Comparison of ENCODE assay signal across 21 cellular contexts in genomic region chr1:246417813-246418564, GRCh38.
DNase-seq lines count a peak whose midpoint lies in the region; ATAC-seq and TF ChIP-seq lines count a peak whose summit lies in the region.
"Had no signal": no experiment of that assay in that cellular context is flagged by ENCODE, and none has a peak within 500 bp of the region (broad histone marks: within the 10 kb centered on the region; RNA-seq: fewer than 3 reads in every experiment).

No MANE protein-coding gene starts in this region.

- H3K4me1 Mint-ChIP-seq in H9 = peaks cover 2 to 3% of the 10 kb centered on the region in 2 experiments; a peak in 2 of 4 replicates
- peaks cover 4% of the 10 kb centered on the region for H3K4me1 Mint-ChIP-seq in CD8-positive, alpha-beta T cell (ENCODE audit: low read depth)
- H3K4me1 Mint-ChIP-seq: neural progenitor cell; stimulated activated naive CD8-positive, alpha-beta T cell treated with anti-CD3 and anti-CD28 coated beads, Interleukin-15, amount 100 ng/mL, for 72 hours had no signal

- H2AFZ ChIP-seq in H9 (ENCODE audit: low read length) (no peak overlapping the region), OCI-LY7 (ENCODE audit: low read length) (no peak overlapping the region), mesenchymal stem cell (ENCODE audit: low read depth, low read length) (no peak overlapping the region), neuronal stem cell (ENCODE audit: low read length) (no peak overlapping the region)
- H2AFZ ChIP-seq: neural progenitor cell had no signal

- no peak overlapping the region for H3T11ph ChIP-seq in H9 (ENCODE audit: low read length)

- no peak for ATAC-seq in CD8-positive, alpha-beta T cell
- ATAC-seq: activated CD8-positive, alpha-beta memory T cell treated with anti-CD3 and anti-CD28 coated beads, Interleukin-2, amount 10 ng/mL, durations not matched to agents 7 days and 5 days; HCT116; left ventricle myocardium superior; stimulated activated naive CD8-positive, alpha-beta T cell treated with anti-CD3 and anti-CD28 coated beads, Interleukin-15, amount 100 ng/mL, for 72 hours had no signal

- H3K27ac ChIP-seq in H9 (ENCODE audit: insufficient read length, low read depth, low read length) = no peak overlapping the region
- no peak overlapping the region for H3K27ac ChIP-seq in OCI-LY7 (ENCODE audit: low read depth, low read length, poor library complexity, severe bottlenecking)
- no peak overlapping the region for H3K27ac ChIP-seq in mesenchymal stem cell (ENCODE audit: low read length, poor library complexity, severe bottlenecking)
- no peak overlapping the region for H3K27ac ChIP-seq in neuronal stem cell (replicated peaks; ENCODE audit: low read length)
- no peak overlapping the region for H3K27ac ChIP-seq in CD8-positive, alpha-beta T cell (ENCODE audit: low read depth, low read length)
- H3K27ac ChIP-seq: neural progenitor cell, psoas muscle had no signal

- H2BK12ac ChIP-seq in H9 (ENCODE audit: insufficient read length, low read depth, low read length) = no peak overlapping the region
- H2BK12ac ChIP-seq in mesenchymal stem cell (ENCODE audit: low read length in 2 of 2) = no peak overlapping the region
- H2BK12ac ChIP-seq in neuronal stem cell (ENCODE audit: low read length) = no peak overlapping the region

- H4K8ac ChIP-seq in H9 (replicated peaks; ENCODE audit: insufficient read length, low read depth, low read length) (no peak overlapping the region), mesenchymal stem cell (ENCODE audit: low read length) (no peak overlapping the region), neuronal stem cell (ENCODE audit: low read depth, low read length) (no peak overlapping the region)

- H4K20me1 ChIP-seq in H9 (ENCODE audit: control insufficient read depth, insufficient read depth, insufficient read length) = peaks cover 3% of the 10 kb centered on the region
- H4K20me1 ChIP-seq in OCI-LY7 (ENCODE audit: insufficient read depth, low read length) = no peaks in the 10 kb centered on the region

- H2BK120ac ChIP-seq in H9 (ENCODE audit: low read depth, low read length, poor library complexity, severe bottlenecking) (no peak overlapping the region), mesenchymal stem cell (ENCODE audit: low read depth, low read length) (no peak overlapping the region), neuronal stem cell (ENCODE audit: low read depth, low read length) (no peak overlapping the region)

- H3K27me3 ChIP-seq in H9 (ENCODE audit: insufficient read depth, low read length) (no peaks in the 10 kb centered on the region), mesenchymal stem cell (ENCODE audit: control insufficient read depth in 1 of 2, insufficient read depth in 1 of 2, low read length in 2 of 2) (no peaks in the 10 kb centered on the region), neuronal stem cell (ENCODE audit: control insufficient read depth in 3 of 3, insufficient read depth in 3 of 3, low read depth in 1 of 3, low read length in 3 of 3) (no peaks in the 10 kb centered on the region)
- H3K27me3 ChIP-seq in CD8-positive, alpha-beta T cell (ENCODE audit: insufficient read depth, low read length) = no peaks in the 10 kb centered on the region
- H3K27me3 ChIP-seq: neural progenitor cell had no signal

- no peaks in the 10 kb centered on the region for H3K9me3 ChIP-seq in H9 (ENCODE audit: control insufficient read depth, low read depth, low read length)
- H3K9me3 ChIP-seq in OCI-LY7 (ENCODE audit: low read length) = no peaks in the 10 kb centered on the region
- no peaks in the 10 kb centered on the region for H3K9me3 ChIP-seq in mesenchymal stem cell (ENCODE audit: control insufficient read depth, low read length)
- peaks cover 5 to 8% of the 10 kb centered on the region in 2 donors for H3K9me3 ChIP-seq in neuronal stem cell (replicated peaks in 1 of 2; ENCODE audit: control insufficient read depth in 2 of 2, insufficient read depth in 1 of 2, low read depth in 1 of 2, low read length in 2 of 2)
- no peaks in the 10 kb centered on the region for H3K9me3 ChIP-seq in CD8-positive, alpha-beta T cell (ENCODE audit: low read length)
- H3K9me3 ChIP-seq: psoas muscle had no signal

- peaks cover 15 to 16% of the 10 kb centered on the region in 2 experiments; a peak in 4 of 5 replicates for H3K9me3 Mint-ChIP-seq in H9
- peaks cover 7% of the 10 kb centered on the region for H3K9me3 Mint-ChIP-seq in CD8-positive, alpha-beta T cell
- H3K9me3 Mint-ChIP-seq: immature natural killer cell had no signal

- no peak overlapping the region for H3K4me3 Mint-ChIP-seq in H9
- H3K4me3 Mint-ChIP-seq in CD8-positive, alpha-beta T cell = no peak overlapping the region
- H3K4me3 Mint-ChIP-seq: activated CD4-positive, alpha-beta T cell treated with anti-CD3 and anti-CD28 coated beads, Interleukin-2, amount 10 ng/mL, durations not matched to agents 24 days and 14 days; activated CD8-positive, alpha-beta memory T cell treated with anti-CD3 and anti-CD28 coated beads, Interleukin-2, amount 10 ng/mL, durations not matched to agents 7 days and 5 days; IgD-negative memory B cell; immature natural killer cell; neural progenitor cell; stimulated activated naive CD8-positive, alpha-beta T cell treated with anti-CD3 and anti-CD28 coated beads, Interleukin-15, amount 100 ng/mL, for 72 hours had no signal

- no peak overlapping the region for H3K9ac ChIP-seq in H9 (ENCODE audit: extremely low read depth, insufficient read length, low read length)
- peak overlapping the region; percentile 69 for H3K9ac ChIP-seq in mesenchymal stem cell (ENCODE audit: low read length)
- H3K9ac ChIP-seq in neuronal stem cell (ENCODE audit: low read depth, low read length, poor library complexity) = no peak overlapping the region
- H3K9ac ChIP-seq: neural progenitor cell had no signal

- H3K4me1 ChIP-seq in H9 (ENCODE audit: insufficient read depth, low read length) (no peaks in the 10 kb centered on the region), OCI-LY7 (ENCODE audit: insufficient read depth, low read length, poor library complexity, severe bottlenecking) (no peaks in the 10 kb centered on the region), mesenchymal stem cell (ENCODE audit: control insufficient read depth, insufficient read depth, low read depth, low read length) (peaks cover 3% of the 10 kb centered on the region), neuronal stem cell (ENCODE audit: control insufficient read depth in 2 of 2, insufficient read depth in 1 of 2, low read depth in 1 of 2, low read length in 2 of 2) (no peaks in the 10 kb centered on the region)
- H3K4me1 ChIP-seq in CD8-positive, alpha-beta T cell (ENCODE audit: insufficient read depth, low read length) = no peaks in the 10 kb centered on the region
- H3K4me1 ChIP-seq: neural progenitor cell, psoas muscle had no signal

- H3K9me2 ChIP-seq in OCI-LY7 (ENCODE audit: insufficient read depth, low read length) = no peaks in the 10 kb centered on the region

- intact Hi-C loops in OCI-LY7 (cut with micrococcal nuclease; ENCODE audit: unreplicated experiment) = no loop called here
- intact Hi-C loops in CD8-positive, alpha-beta T cell (cut with DNase I, micrococcal nuclease) = no loop called here

- no peak for TF ChIP-seq CTCF in GM13976 (IDR thresholded peaks at IDR 0.05; ENCODE audit: borderline replicate concordance, control extremely low read depth, extremely low read depth, insufficient read depth, missing control alignments)
- TF ChIP-seq CTCF in H9 (conservative IDR thresholded peaks at IDR 0.05) = peak; percentile 41; the same call in 2 of the 3 replicates
- TF ChIP-seq CTCF in OCI-LY7 (conservative IDR thresholded peaks at IDR 0.05; ENCODE audit: low read length) = 0 out of 2 replicates have a peak, but pooled peaks have one; percentile 17
- no peak for TF ChIP-seq CTCF in CD8-positive, alpha-beta T cell (IDR thresholded peaks at IDR 0.05)

- H3K56ac ChIP-seq in H9 (ENCODE audit: insufficient read length, low read depth, low read length) = no peak overlapping the region

- H2BK15ac ChIP-seq in H9 (ENCODE audit: low read depth, low read length) (no peak overlapping the region), mesenchymal stem cell (ENCODE audit: low read depth, poor library complexity, severe bottlenecking) (no peak overlapping the region), neuronal stem cell (ENCODE audit: low read length) (no peak overlapping the region)

- WGBS in H9 (ENCODE audit: extremely low coverage, insufficient read length, low lambda C conversion rate) = no CpG with 5 or more reads among the region's 6 CpGs
- 94% methylated on average over 5 of the region's 6 CpGs for WGBS in mesenchymal stem cell
- WGBS in neuronal stem cell (ENCODE audit: extremely low coverage in 2 of 2, insufficient read length in 2 of 2, insufficient replicate concordance in 1 of 2), 2 donors = no CpG with 5 or more reads among the region's 6 CpGs

- H4K5ac ChIP-seq in H9 (ENCODE audit: insufficient read length, low read depth, low read length) = no peak overlapping the region

- H3K23ac ChIP-seq in H9 (ENCODE audit: insufficient read length, low read depth, low read length) (no peak overlapping the region), mesenchymal stem cell (ENCODE audit: low read length in 2 of 2) (no peak overlapping the region), neuronal stem cell (ENCODE audit: low read depth, low read length, poor library complexity) (no peak overlapping the region)

- H3K4me2 ChIP-seq in H9 (ENCODE audit: insufficient read depth, insufficient read length, low read length) (no peak overlapping the region), OCI-LY7 (ENCODE audit: low read length) (no peak overlapping the region), mesenchymal stem cell (ENCODE audit: low read length, poor library complexity, severe bottlenecking) (no peak overlapping the region), neuronal stem cell (ENCODE audit: insufficient read depth, low read length, poor library complexity, severe bottlenecking) (no peak overlapping the region)
- H3K4me2 ChIP-seq: neural progenitor cell had no signal

- H3K79me1 ChIP-seq in H9 (ENCODE audit: insufficient read depth, low read depth, low read length, poor library complexity, severe bottlenecking) (no peaks in the 10 kb centered on the region), mesenchymal stem cell (replicated peaks; ENCODE audit: low read length, poor library complexity, severe bottlenecking) (peaks cover 19% of the 10 kb centered on the region), neuronal stem cell (ENCODE audit: low read depth, low read length) (no peaks in the 10 kb centered on the region)

- H3K23me2 ChIP-seq in H9 (ENCODE audit: insufficient read length, low read depth, low read length, poor library complexity, severe bottlenecking) = peaks cover 3% of the 10 kb centered on the region

- CTCF ChIA-PET in OCI-LY7 (lab: Charles Lee; ENCODE audit: unreplicated experiment) = interaction anchor here (0.6 kb wide), 1 partner anchor 920 kb away, joined by 4 read pairs; no protein-coding TSS in a partner anchor
- CTCF ChIA-PET in CD8-positive, alpha-beta T cell (lab: Charles Lee) = no interaction called here

- H3K36me3 ChIP-seq in OCI-LY7 (ENCODE audit: insufficient read depth, low read length) (no peaks in the 10 kb centered on the region), mesenchymal stem cell (ENCODE audit: control insufficient read depth in 1 of 2, insufficient read depth in 2 of 2, low read depth in 1 of 2, low read length in 2 of 2) (peaks cover 0 to 7% of the 10 kb centered on the region in 2 experiments), neuronal stem cell (replicated peaks in 1 of 2; ENCODE audit: control insufficient read depth in 2 of 2, insufficient read depth in 2 of 2, low read length in 2 of 2) (no peaks in the 10 kb centered on the region)
- no peaks in the 10 kb centered on the region for H3K36me3 ChIP-seq in CD8-positive, alpha-beta T cell (ENCODE audit: insufficient read depth, low read length)
- H3K36me3 ChIP-seq: neural progenitor cell had no signal

- H3K14ac ChIP-seq in H9 (ENCODE audit: insufficient read depth, low read length) (no peak overlapping the region), mesenchymal stem cell (ENCODE audit: low read length in 2 of 2) (no peak overlapping the region), neuronal stem cell (ENCODE audit: low read length) (no peak overlapping the region)

- H3K79me2 ChIP-seq in H9 (ENCODE audit: insufficient read depth, low read length) (no peaks in the 10 kb centered on the region), OCI-LY7 (ENCODE audit: insufficient read depth, low read depth, low read length) (no peaks in the 10 kb centered on the region)

- no TSS peak for BruUV-seq in OCI-LY7 (replicated peaks; lab: Mats Ljungman, UMichigan)

- H4K91ac ChIP-seq in H9 (ENCODE audit: insufficient read length, low read depth, low read length) (no peak overlapping the region), mesenchymal stem cell (ENCODE audit: low read length) (no peak overlapping the region), neuronal stem cell (ENCODE audit: low read depth, low read length, poor library complexity) (no peak overlapping the region)

- POLR2A ChIA-PET in OCI-LY7 (lab: Charles Lee) = no interaction called here
- POLR2A ChIA-PET in CD8-positive, alpha-beta T cell (lab: Charles Lee) = no interaction called here

- H2BK5ac ChIP-seq in H9 (ENCODE audit: insufficient read length, low read length) (no peak overlapping the region), mesenchymal stem cell (ENCODE audit: low read depth, low read length, poor library complexity, severe bottlenecking) (no peak overlapping the region), neuronal stem cell (ENCODE audit: low read length) (no peak overlapping the region)

- H3K4me3 ChIP-seq in OCI-LY7 (ENCODE audit: low read depth, low read length, poor library complexity, severe bottlenecking) (no peak overlapping the region), mesenchymal stem cell (ENCODE audit: insufficient read depth in 1 of 2, low read depth in 1 of 2, low read length in 2 of 2) (peak overlapping the region in 1 of 2 experiments; percentile 68), neuronal stem cell (ENCODE audit: low read length in 2 of 2) (no peak overlapping the region)
- H3K4me3 ChIP-seq in CD8-positive, alpha-beta T cell (ENCODE audit: low read depth, low read length) = no peak overlapping the region
- H3K4me3 ChIP-seq: neural progenitor cell, psoas muscle had no signal

- no peaks in the 10 kb centered on the region; the same call in 1 of the 2 replicates for H3K27me3 Mint-ChIP-seq in H9 (ENCODE audit: low read depth)
- no peaks in the 10 kb centered on the region for H3K27me3 Mint-ChIP-seq in CD8-positive, alpha-beta T cell (ENCODE audit: low read depth)
- H3K27me3 Mint-ChIP-seq: activated CD4-positive, alpha-beta T cell treated with anti-CD3 and anti-CD28 coated beads, Interleukin-2, amount 10 ng/mL, durations not matched to agents 24 days and 14 days; activated CD8-positive, alpha-beta memory T cell treated with anti-CD3 and anti-CD28 coated beads, Interleukin-2, amount 10 ng/mL, durations not matched to agents 7 days and 5 days; IgD-negative memory B cell; stimulated activated naive CD8-positive, alpha-beta T cell treated with anti-CD3 and anti-CD28 coated beads, Interleukin-15, amount 100 ng/mL, for 72 hours had no signal

- peaks cover 16 to 27% (median 19%) of the 10 kb centered on the region in 3 experiments for H3K36me3 Mint-ChIP-seq in H9 (ENCODE audit: insufficient read depth in 1 of 3, low read depth in 3 of 3)
- H3K36me3 Mint-ChIP-seq in CD8-positive, alpha-beta T cell = peaks cover 40% of the 10 kb centered on the region

- H3K18ac ChIP-seq in H9 (ENCODE audit: insufficient read length, low read depth, low read length) = no peak overlapping the region
- no peak overlapping the region for H3K18ac ChIP-seq in mesenchymal stem cell (ENCODE audit: low read depth in 1 of 2, low read length in 2 of 2)
- no peak overlapping the region for H3K18ac ChIP-seq in neuronal stem cell (ENCODE audit: low read length)

- no peak overlapping the region for H3K27ac Mint-ChIP-seq in H9
- no peak overlapping the region for H3K27ac Mint-ChIP-seq in CD8-positive, alpha-beta T cell
- H3K27ac Mint-ChIP-seq: activated CD4-positive, alpha-beta T cell treated with anti-CD3 and anti-CD28 coated beads, Interleukin-2, amount 10 ng/mL, durations not matched to agents 24 days and 14 days; activated CD8-positive, alpha-beta memory T cell treated with anti-CD3 and anti-CD28 coated beads, Interleukin-2, amount 10 ng/mL, durations not matched to agents 7 days and 5 days; IgD-negative memory B cell; immature natural killer cell; neural progenitor cell; stimulated activated naive CD8-positive, alpha-beta T cell treated with anti-CD3 and anti-CD28 coated beads, Interleukin-15, amount 100 ng/mL, for 72 hours had no signal

- H2BK20ac ChIP-seq in H9 (ENCODE audit: low read depth, low read length, poor library complexity, severe bottlenecking) = no peak overlapping the region

- H2AK5ac ChIP-seq in H9 (ENCODE audit: insufficient read length, low read length) (no peak overlapping the region), mesenchymal stem cell (ENCODE audit: low read length, severe bottlenecking) (no peak overlapping the region), neuronal stem cell (ENCODE audit: low read depth, low read length) (no peak overlapping the region)

- peak; percentile 25 for DNase-seq in GM13976 (ENCODE audit: low spot score)
- DNase-seq in H9 = no peak
- DNase-seq in OCI-LY7 (ENCODE audit: low spot score) = no peak
- DNase-seq in mesenchymal stem cell = no peak
- DNase-seq in stimulated activated CD4-positive, alpha-beta T cell treated with anti-CD3 and anti-CD28 coated beads, Interleukin-15, amount 100 ng/mL, for 24 hours = no peak
- no peak for DNase-seq in neuronal stem cell (ENCODE audit: low spot score)
- no peak for DNase-seq in NCI-H1092 treated with DMSO at 0.1 percent for 48 hours (lab: John Stamatoyannopoulos, UW)
- DNase-seq in CD8-positive, alpha-beta T cell = no peak
- DNase-seq: activated CD4-positive, alpha-beta T cell treated with anti-CD3 and anti-CD28 coated beads, Interleukin-2, amount 10 ng/mL, durations not matched to agents 24 days and 14 days; activated CD8-positive, alpha-beta memory T cell treated with anti-CD3 and anti-CD28 coated beads, Interleukin-2, amount 10 ng/mL, durations not matched to agents 7 days and 5 days; immature natural killer cell; left ventricle myocardium superior; MM.1S; NCI-H146; NCI-H774; psoas muscle; Right ventricle myocardium superior; stimulated activated naive CD8-positive, alpha-beta T cell treated with anti-CD3 and anti-CD28 coated beads, Interleukin-15, amount 100 ng/mL, for 72 hours had no signal

- H3K4ac ChIP-seq in H9 (ENCODE audit: low read depth, low read length) (no peak overlapping the region), mesenchymal stem cell (ENCODE audit: low read depth in 1 of 2, low read length in 2 of 2) (no peak overlapping the region), neuronal stem cell (ENCODE audit: low read length) (no peak overlapping the region)

- in situ Hi-C loops in GM13976 (cut with MboI; ENCODE audit: low sequenced_read_pairs, unreplicated experiment) = no loop called here

Comparison
In these comparisons a context has a peak if more than half of its experiments do, and no peak if none do; other contexts are left out.
1. CTCF ChIP-seq: peak in H9 (single experiment) and OCI-LY7 (single experiment); none in GM13976 (single experiment) and CD8-positive, alpha-beta T cell (single experiment).